In genomic region chr1:97947751-97948150, GRCh38 we compare ENCODE assay signal across 17 cellular contexts. TPM values are rescaled to one million over a fixed set of nuclear protein-coding genes. Genes with fewer than 3 reads are reported as not detected.
DNase-seq lines count a peak whose midpoint lies in the region; ATAC-seq, FAIRE-seq and TF ChIP-seq lines count a peak whose summit lies in the region.
"Had no signal": no experiment of that assay in that cellular context is flagged by ENCODE, and none has a peak within 500 bp of the region (broad histone marks: within the 10 kb centered on the region; RNA-seq: fewer than 3 reads in every experiment).

No MANE protein-coding gene starts in this region.

- H3K9me3 ChIP-seq in adipocyte (ENCODE audit: control insufficient read depth, low read length): no peaks in the 10 kb centered on the region

- H3K36me3 ChIP-seq in adipocyte (ENCODE audit: control insufficient read depth, insufficient read depth, low read length, severe bottlenecking): no peaks in the 10 kb centered on the region

- peaks cover 9% of the 10 kb centered on the region for H3K4me1 ChIP-seq in adipocyte (ENCODE audit: control insufficient read depth, insufficient read depth, low read length)

- peak; percentile 23 for FAIRE-seq in GM19239 (lab: Jason Lieb, UNC)

- CTCF ChIA-PET in AG04449 (lab: Yijun Ruan, JAX): no interaction called here

- H3K4me3 ChIP-seq in AG04449 (ENCODE audit: low read depth, low read length) (peak overlapping the region; percentile 30), adipocyte (ENCODE audit: low read length) (no peak overlapping the region)
- H3K4me3 ChIP-seq: PC-9 had no signal

- no peaks in the 10 kb centered on the region for H3K27me3 ChIP-seq in adipocyte (replicated peaks; ENCODE audit: control insufficient read depth, insufficient read depth, low read length)

- no peak for TF ChIP-seq CTCF in AG04449 (IDR thresholded peaks at IDR 0.05; ENCODE audit: insufficient read depth, low read length, missing control alignments)

- no peak for ATAC-seq in HG03139 (IDR thresholded peaks at IDR 0.05; ENCODE audit: unreplicated experiment)

- DNase-seq in AG04449 (ENCODE audit: low read depth, low spot score) (peak; percentile 40), GM19239 (ENCODE audit: insufficient read length, low spot score) (no peak), adipocyte (ENCODE audit: low read depth) (peak; percentile 13), fibroblast of peridontal ligament (ENCODE audit: extremely low read depth) (peak; percentile 47), DMS79 (lab: John Stamatoyannopoulos, UW) (no peak), dermis blood vessel endothelial cell (no peak)
- no peak for DNase-seq in activated CD4-positive, alpha-beta T cell treated with anti-CD3 and anti-CD28 coated beads for 1 hour
- DNase-seq: COR-L47, KG1, NCI-H1048, NCI-H1436 treated with DMSO at 0.1 percent for 48 hours, NCI-H2029 treated with DMSO at 0.1 percent for 48 hours, NCI-H510A, NCI-H774, PC-9 had no signal

- no peak overlapping the region for H3K9ac ChIP-seq in adipocyte (ENCODE audit: low read length)

- POLR2A ChIA-PET in AG04449 (lab: Yijun Ruan, JAX): no interaction called here

RNA-seq across cellular contexts. Expression of gene DPYD, which starts 26.9 kb away (rescaled TPM):
- total RNA-seq in dermis blood vessel endothelial cell: 21.7 and 30.5 TPM in 2 replicates
- total RNA-seq: SK-MEL-5 had no signal

Comparison
In these comparisons a context has a peak if more than half of its experiments do, and no peak if none do; other contexts are left out.
1. DNase-seq: peak in AG04449 (single experiment), adipocyte (single experiment) and fibroblast of peridontal ligament (single experiment); none in GM19239 (single experiment), DMS79 (single experiment), dermis blood vessel endothelial cell (single experiment) and activated CD4-positive, alpha-beta T cell treated with anti-CD3 and anti-CD28 coated beads for 1 hour (single experiment).